8 cellular contexts compared by ENCODE assay signal in the genomic region with DNA sequence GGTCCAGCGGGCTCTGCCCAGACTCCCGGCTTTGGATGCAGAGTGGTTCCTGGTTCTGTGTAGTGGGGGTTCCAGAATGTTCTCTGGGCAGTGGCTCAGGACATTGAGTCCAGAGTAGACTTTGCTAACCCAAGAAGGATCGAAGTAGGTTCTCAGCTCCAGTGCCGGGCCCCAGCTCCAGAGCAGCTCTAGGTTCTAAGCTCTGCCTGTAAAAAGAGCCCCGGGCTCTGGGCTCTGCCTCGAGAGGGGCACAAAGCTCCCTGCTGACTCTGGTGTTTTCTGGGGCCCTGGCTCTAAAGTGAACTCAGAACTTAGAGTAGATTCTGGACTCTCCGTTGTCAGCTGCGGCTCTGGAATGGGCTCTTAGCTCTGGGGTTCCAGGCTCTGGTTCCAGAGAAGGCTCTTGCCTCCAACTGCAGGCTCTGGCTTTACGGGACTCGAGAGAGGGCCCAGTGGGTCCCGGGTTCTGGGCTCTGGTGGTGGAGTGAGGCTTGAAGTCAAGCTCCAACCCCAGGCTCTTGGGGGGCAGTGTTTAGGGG. TPM values are rescaled to one million over a fixed set of nuclear protein-coding genes. Genes with fewer than 3 reads are reported as not detected.
DNase-seq lines count a peak whose midpoint lies in the region; ATAC-seq, FAIRE-seq and TF ChIP-seq lines count a peak whose summit lies in the region.

No MANE protein-coding gene starts in this region.

- peaks cover 13% of the 10 kb centered on the region for H3K36me3 Mint-ChIP-seq in T-helper 2 cell treated with Interferon-gamma antibody and Interleukin-4, amounts not matched to agents 5 μg/mL and 100 μg/mL, for 36 hours (ENCODE audit: low read depth)

- in situ Hi-C loops in astrocyte of the spinal cord (cut with HindIII; ENCODE audit: low sequenced_read_pairs), result no loop called here
- in situ Hi-C loops in HepG2 (cut with HindIII; ENCODE audit: extremely low pct_ligation_motif_present, low pct_unique_long_range_greater_than_20kb), result loop anchor here (5.0 kb wide), 1 partner anchor 81 kb away; a partner anchor contains a TSS

- no peaks in the 10 kb centered on the region for H3K9me3 Mint-ChIP-seq in T-helper 2 cell treated with Interferon-gamma antibody and Interleukin-4, amounts not matched to agents 5 μg/mL and 100 μg/mL, for 36 hours

- H3K36me3 ChIP-seq in HepG2 (replicated peaks in 1 of 2; ENCODE audit: control insufficient read depth in 1 of 2, insufficient read depth in 2 of 2, low read length in 2 of 2), result peaks cover 5 to 18% of the 10 kb centered on the region in 2 experiments
- peaks cover 17 to 29% (median 17%) of the 10 kb centered on the region in 3 donors for H3K36me3 ChIP-seq in tibial artery

- H3K4me3 Mint-ChIP-seq in T-helper 2 cell treated with Interferon-gamma antibody and Interleukin-4, amounts not matched to agents 5 μg/mL and 100 μg/mL, for 36 hours, result peak overlapping the region; percentile 49

- POLR2A ChIA-PET in HepG2 (lab: Yijun Ruan, JAX), result interaction anchor here (1.0 to 4.2 kb wide), 7 partner anchors 8 to 83 kb away, joined by 3 to 39 read pairs (median 6); a partner anchor contains a TSS

- WGBS in HepG2 (ENCODE audit: low lambda C conversion rate), result no CpG with 5 or more reads among the region's 11 CpGs

- H3K4me3 ChIP-seq in astrocyte of the spinal cord (ENCODE audit: low read depth, low read length) (peak overlapping the region; percentile 44), HepG2 (replicated peaks in 1 of 3; ENCODE audit: insufficient read depth in 1 of 3, low read depth in 2 of 3, low read length in 3 of 3) (peak overlapping the region; percentile 24 to 69 (median 54); a peak in 5 of 6 replicates), tibial artery (peak overlapping the region; percentile 41 to 51)

- H3K79me2 ChIP-seq in HepG2 (ENCODE audit: insufficient read depth, low read length), result no peaks in the 10 kb centered on the region

- TF ChIP-seq CTCF in astrocyte of the spinal cord (IDR thresholded peaks at IDR 0.05; ENCODE audit: low read depth, low read length), result no peak
- no peak for TF ChIP-seq CTCF in HepG2 (CRISPR knock-in tag; IDR thresholded peaks at IDR 0.05)
- no peak for TF ChIP-seq CTCF in tibial artery (IDR thresholded peaks at IDR 0.05)

- H3K27ac ChIP-seq in HepG2 (ENCODE audit: extremely low read length, insufficient read depth, low read length) (no peak overlapping the region), tibial artery (peak overlapping the region; percentile 38 to 66)

- H3K4me2 ChIP-seq in HepG2 (ENCODE audit: low read depth, low read length), result peak overlapping the region; percentile 86

- no peak for TF ChIP-seq POLR2A in HepG2 (IDR thresholded peaks at IDR 0.05; ENCODE audit: insufficient read depth in 1 of 2, low read depth in 2 of 2, low read length in 2 of 2)

- ATAC-seq in HepG2 (peak; percentile 0; the same call in 2 of the 3 replicates), GM19351 (IDR thresholded peaks at IDR 0.05; ENCODE audit: unreplicated experiment) (no peak), HG02884 (IDR thresholded peaks at IDR 0.05; ENCODE audit: unreplicated experiment) (no peak)

- no peak overlapping the region for H2AFZ ChIP-seq in HepG2 (ENCODE audit: low read length)

- peaks cover 15% of the 10 kb centered on the region; the same call in 1 of the 2 replicates for H4K20me1 ChIP-seq in HepG2 (ENCODE audit: insufficient read depth, low read length)

- no peak for DNase-seq in T-helper 2 cell treated with Interferon-gamma antibody and Interleukin-4, amounts not matched to agents 5 μg/mL and 100 μg/mL, for 36 hours (ENCODE audit: low spot score)
- no peak for DNase-seq in T-helper 2 cell
- DNase-seq in astrocyte of the spinal cord (ENCODE audit: low read depth, low spot score), result no peak
- DNase-seq in HepG2 (ENCODE audit: low spot score), result no peak
- DNase-seq in tibial artery, result no peak
- DNase-seq in NCI-H187 (lab: John Stamatoyannopoulos, UW), result no peak

- TF ChIP-seq EP300 in HepG2 (IDR thresholded peaks at IDR 0.05; ENCODE audit: low read depth in 2 of 2, low read length in 2 of 2), result no peak
- TF ChIP-seq EP300 in HepG2 (CRISPR knock-in tag; IDR thresholded peaks at IDR 0.05; ENCODE audit: borderline replicate concordance), result no peak

- H3K4me1 ChIP-seq in HepG2 (ENCODE audit: insufficient read depth, low read length) (peaks cover 35% of the 10 kb centered on the region), tibial artery (peaks cover 0 to 20% (median 15%) of the 10 kb centered on the region in 4 donors)

- no peak for FAIRE-seq in HepG2 (lab: Jason Lieb, UNC)

- peaks cover 8% of the 10 kb centered on the region for H3K4me1 Mint-ChIP-seq in T-helper 2 cell treated with Interferon-gamma antibody and Interleukin-4, amounts not matched to agents 5 μg/mL and 100 μg/mL, for 36 hours (ENCODE audit: low read depth)

- H3K9me3 ChIP-seq in HepG2 (ENCODE audit: low read length) (no peaks in the 10 kb centered on the region), tibial artery (no peaks in the 10 kb centered on the region)

- no peaks in the 10 kb centered on the region; a peak in 2 of 5 replicates for H3K27me3 ChIP-seq in HepG2 (ENCODE audit: control insufficient read depth in 1 of 2, insufficient read depth in 2 of 2, low read length in 2 of 2)
- H3K27me3 ChIP-seq in tibial artery, result no peaks in the 10 kb centered on the region

- CTCF ChIA-PET in HepG2 (lab: Yijun Ruan, JAX; ENCODE audit: low intra/inter-chr PET ratio, low total read pairs), result interaction anchor here (1.8 to 3.4 kb wide), 4 partner anchors 13 to 80 kb away, joined by 16 to 167 read pairs (median 27); a partner anchor contains a TSS

- H3K27me3 Mint-ChIP-seq in T-helper 2 cell treated with Interferon-gamma antibody and Interleukin-4, amounts not matched to agents 5 μg/mL and 100 μg/mL, for 36 hours (ENCODE audit: low read depth), result peaks cover 10% of the 10 kb centered on the region

- TF ChIP-seq RAD21 in HepG2 (CRISPR knock-in tag; IDR thresholded peaks at IDR 0.05), result no peak

- intact Hi-C loops in HepG2 (cut with micrococcal nuclease; ENCODE audit: unreplicated experiment) (loop anchor here (2.0 kb wide), 1 partner anchor 59 kb away; no protein-coding TSS in a partner anchor), tibial artery (cut with DNase I; ENCODE audit: low total_unique reads) (loop anchor here (2.0 kb wide), 1 partner anchor 81 kb away; no protein-coding TSS in a partner anchor)

- no peak overlapping the region for H3K27ac Mint-ChIP-seq in T-helper 2 cell treated with Interferon-gamma antibody and Interleukin-4, amounts not matched to agents 5 μg/mL and 100 μg/mL, for 36 hours

- H3K9ac ChIP-seq in HepG2 (ENCODE audit: insufficient read depth, low read depth, low read length), result 0 out of 2 replicates have a peak overlapping the region, but pooled peaks have one; percentile 28

- BruUV-seq in HepG2 (replicated peaks; lab: Mats Ljungman, UMichigan), result no TSS peak

RNA-seq across cellular contexts. Expression of a gene that starts 0.4 kb away (rescaled TPM):
- not detected in 2 replicates for total RNA-seq in HepG2 (2016; rRNA removed; fragmentation: Illumina TruSeq; extraction: Trizol)
- not detected in 2 replicates for total RNA-seq in HepG2 (2016; cell fraction: cytosol; rRNA removed; fragmentation: Illumina TruSeq; extraction: Trizol; ENCODE audit: low read depth)
- total RNA-seq in HepG2 (2016; cell fraction: insoluble cytoplasmic fraction; rRNA removed; fragmentation: Illumina TruSeq; extraction: Trizol), result not detected in 2 replicates
- not detected in 2 replicates for total RNA-seq in HepG2 (2016; cell fraction: membrane; rRNA removed; fragmentation: Illumina TruSeq; extraction: Trizol)
- not detected in 2 replicates for total RNA-seq in HepG2 (2016; cell fraction: nucleus; rRNA removed; fragmentation: Illumina TruSeq; extraction: Trizol)
- polyA plus RNA-seq in HepG2 (2011; rRNA removed), result not detected in 2 replicates
- not detected in 2 replicates for polyA plus RNA-seq in HepG2 (2011; cell fraction: cytosol; rRNA removed)
- polyA plus RNA-seq in HepG2 (2011; cell fraction: nucleus; rRNA removed), result not detected in 2 replicates
- polyA plus RNA-seq in HepG2 (2012), result 0.11 TPM in 1 of 2 replicates, not detected in the other
- polyA plus RNA-seq in HepG2 (2016; cell fraction: cytosol; fragmentation: Illumina TruSeq; extraction: Trizol; ENCODE audit: low read depth), result not detected in 2 replicates
- not detected in 2 replicates for polyA plus RNA-seq in HepG2 (2016; cell fraction: insoluble cytoplasmic fraction; fragmentation: Illumina TruSeq; extraction: Trizol; ENCODE audit: low read depth)
- not detected in 2 replicates for polyA plus RNA-seq in HepG2 (2016; cell fraction: membrane; fragmentation: Illumina TruSeq; extraction: Trizol; ENCODE audit: low read depth)
- polyA plus RNA-seq in HepG2 (2016; cell fraction: nucleus; fragmentation: Illumina TruSeq; extraction: Trizol; ENCODE audit: insufficient read depth, low read depth), result not detected in 2 replicates
- polyA minus RNA-seq in HepG2 (2011; rRNA and poly(A)+ RNA removed; ENCODE audit: low replicate concordance), result not detected in 2 replicates
- polyA minus RNA-seq in HepG2 (2011; cell fraction: cytosol; rRNA and poly(A)+ RNA removed), result not detected in 2 replicates
- polyA minus RNA-seq in HepG2 (2011; cell fraction: nucleus; rRNA and poly(A)+ RNA removed), result not detected in 2 replicates

RNA-seq across cellular contexts. Expression of a gene that starts 8.1 kb away (rescaled TPM):
- 2,153 and 2,627 TPM in 2 replicates for total RNA-seq in HepG2 (2016; rRNA removed; fragmentation: Illumina TruSeq; extraction: Trizol)
- total RNA-seq in HepG2 (2016; cell fraction: cytosol; rRNA removed; fragmentation: Illumina TruSeq; extraction: Trizol; ENCODE audit: low read depth), result 3,385 and 3,407 TPM in 2 replicates
- 2,139 and 2,989 TPM in 2 replicates for total RNA-seq in HepG2 (2016; cell fraction: insoluble cytoplasmic fraction; rRNA removed; fragmentation: Illumina TruSeq; extraction: Trizol)
- 3,807 and 4,143 TPM in 2 replicates for total RNA-seq in HepG2 (2016; cell fraction: membrane; rRNA removed; fragmentation: Illumina TruSeq; extraction: Trizol)
- 683 and 708 TPM in 2 replicates for total RNA-seq in HepG2 (2016; cell fraction: nucleus; rRNA removed; fragmentation: Illumina TruSeq; extraction: Trizol)
- 2,935 and 3,116 TPM in 2 replicates for polyA plus RNA-seq in HepG2 (2011; rRNA removed)
- polyA plus RNA-seq in HepG2 (2011; cell fraction: cytosol; rRNA removed), result 2,953 and 3,054 TPM in 2 replicates
- 616 and 803 TPM in 2 replicates for polyA plus RNA-seq in HepG2 (2011; cell fraction: nucleus; rRNA removed)
- 2,083 and 2,112 TPM in 2 replicates for polyA plus RNA-seq in HepG2 (2012)
- polyA plus RNA-seq in HepG2 (2016; cell fraction: cytosol; fragmentation: Illumina TruSeq; extraction: Trizol; ENCODE audit: low read depth), result 3,684 and 3,704 TPM in 2 replicates
- 2,597 and 2,813 TPM in 2 replicates for polyA plus RNA-seq in HepG2 (2016; cell fraction: insoluble cytoplasmic fraction; fragmentation: Illumina TruSeq; extraction: Trizol; ENCODE audit: low read depth)
- polyA plus RNA-seq in HepG2 (2016; cell fraction: membrane; fragmentation: Illumina TruSeq; extraction: Trizol; ENCODE audit: low read depth), result 3,334 and 3,770 TPM in 2 replicates
- polyA plus RNA-seq in HepG2 (2016; cell fraction: nucleus; fragmentation: Illumina TruSeq; extraction: Trizol; ENCODE audit: insufficient read depth, low read depth), result 1,227 and 1,286 TPM in 2 replicates
- polyA minus RNA-seq in HepG2 (2011; rRNA and poly(A)+ RNA removed; ENCODE audit: low replicate concordance), result 387 and 1,363 TPM in 2 replicates
- 205 and 223 TPM in 2 replicates for polyA minus RNA-seq in HepG2 (2011; cell fraction: cytosol; rRNA and poly(A)+ RNA removed)
- polyA minus RNA-seq in HepG2 (2011; cell fraction: nucleus; rRNA and poly(A)+ RNA removed), result 118 and 163 TPM in 2 replicates

RNA-seq across cellular contexts. Expression of a gene that starts 8.3 kb away (rescaled TPM):
- 33.8 and 35.4 TPM in 2 replicates for total RNA-seq in HepG2 (2016; rRNA removed; fragmentation: Illumina TruSeq; extraction: Trizol)
- 21.4 and 25.6 TPM in 2 replicates for total RNA-seq in HepG2 (2016; cell fraction: cytosol; rRNA removed; fragmentation: Illumina TruSeq; extraction: Trizol; ENCODE audit: low read depth)
- total RNA-seq in HepG2 (2016; cell fraction: insoluble cytoplasmic fraction; rRNA removed; fragmentation: Illumina TruSeq; extraction: Trizol), result 32.9 and 34.8 TPM in 2 replicates
- 37.4 and 43.6 TPM in 2 replicates for total RNA-seq in HepG2 (2016; cell fraction: membrane; rRNA removed; fragmentation: Illumina TruSeq; extraction: Trizol)
- 17.1 and 19.2 TPM in 2 replicates for total RNA-seq in HepG2 (2016; cell fraction: nucleus; rRNA removed; fragmentation: Illumina TruSeq; extraction: Trizol)
- polyA plus RNA-seq in HepG2 (2011; rRNA removed), result 23.6 and 29.9 TPM in 2 replicates
- polyA plus RNA-seq in HepG2 (2011; cell fraction: cytosol; rRNA removed), result 24.8 and 25.8 TPM in 2 replicates
- 14.2 and 16.9 TPM in 2 replicates for polyA plus RNA-seq in HepG2 (2011; cell fraction: nucleus; rRNA removed)
- 23.8 and 28.3 TPM in 2 replicates for polyA plus RNA-seq in HepG2 (2012)
- polyA plus RNA-seq in HepG2 (2016; cell fraction: cytosol; fragmentation: Illumina TruSeq; extraction: Trizol; ENCODE audit: low read depth), result 38.1 and 45.8 TPM in 2 replicates
- polyA plus RNA-seq in HepG2 (2016; cell fraction: insoluble cytoplasmic fraction; fragmentation: Illumina TruSeq; extraction: Trizol; ENCODE audit: low read depth), result 52.1 and 52.2 TPM in 2 replicates
- 48.0 and 55.5 TPM in 2 replicates for polyA plus RNA-seq in HepG2 (2016; cell fraction: membrane; fragmentation: Illumina TruSeq; extraction: Trizol; ENCODE audit: low read depth)
- polyA plus RNA-seq in HepG2 (2016; cell fraction: nucleus; fragmentation: Illumina TruSeq; extraction: Trizol; ENCODE audit: insufficient read depth, low read depth), result 58.5 and 61.4 TPM in 2 replicates
- 9.0 and 35.1 TPM in 2 replicates for polyA minus RNA-seq in HepG2 (2011; rRNA and poly(A)+ RNA removed; ENCODE audit: low replicate concordance)
- polyA minus RNA-seq in HepG2 (2011; cell fraction: cytosol; rRNA and poly(A)+ RNA removed), result 8.1 and 9.9 TPM in 2 replicates
- polyA minus RNA-seq in HepG2 (2011; cell fraction: nucleus; rRNA and poly(A)+ RNA removed), result 10.1 and 10.8 TPM in 2 replicates
